Comparison of ENCODE assay signal across 10 cellular contexts in genomic region chr4:98728433-98728832, GRCh38.
DNase-seq lines count a peak whose midpoint lies in the region; TF ChIP-seq lines count a peak whose summit lies in the region.
"Had no signal": no experiment of that assay in that cellular context is flagged by ENCODE, and none has a peak within 500 bp of the region (broad histone marks: within the 10 kb centered on the region; RNA-seq: fewer than 3 reads in every experiment).

No MANE protein-coding gene starts in this region.

- H3K9me2 ChIP-seq in GM23248 (ENCODE audit: insufficient read depth), result no peaks in the 10 kb centered on the region

- H3K4me3 Mint-ChIP-seq in T-helper 2 cell treated with Interferon-gamma antibody and Interleukin-4, amounts not matched to agents 5 μg/mL and 100 μg/mL, for 36 hours, result no peak overlapping the region
- H3K4me3 Mint-ChIP-seq: natural killer cell had no signal

- H3K4me1 ChIP-seq in GM23248 (ENCODE audit: insufficient read depth) (no peaks in the 10 kb centered on the region), suprapubic skin (no peaks in the 10 kb centered on the region)

- 40 to 46% methylated on average over 4 of the region's 4 CpGs for WGBS in GM23248 (ENCODE audit: low coverage in 1 of 2, low lambda C conversion rate in 2 of 2, missing lambda C conversion rate in 2 of 2), 2 experiments
- 29% methylated on average over 4 of the region's 4 CpGs for WGBS in suprapubic skin

- H4K20me1 ChIP-seq in GM23248 (ENCODE audit: insufficient read depth), result no peaks in the 10 kb centered on the region

- DNase-seq in AG08395 (ENCODE audit: low spot score), result peak; percentile 15
- peak; percentile 45 for DNase-seq in GM23248
- DNase-seq in UCSD-AML1 (lab: John Stamatoyannopoulos, UW; ENCODE audit: unreplicated experiment), result peak; percentile 78
- peak; percentile 49 for DNase-seq in iPS-NIHi7 (ENCODE audit: extremely low spot score)
- no peak for DNase-seq in suprapubic skin (ENCODE audit: low spot score in 2 of 2)
- DNase-seq in NCI-H1092 (lab: John Stamatoyannopoulos, UW), result no peak
- DNase-seq in NCI-H1436 (lab: John Stamatoyannopoulos, UW), result no peak
- DNase-seq in T-helper 2 cell treated with Interferon-gamma antibody and Interleukin-4, amounts not matched to agents 5 μg/mL and 100 μg/mL, for 36 hours (ENCODE audit: low spot score), result no peak
- DNase-seq: natural killer cell had no signal

- no peak overlapping the region for H3K4me3 ChIP-seq in GM23248
- H3K4me3 ChIP-seq in suprapubic skin, result no peak overlapping the region

- peaks cover 3% of the 10 kb centered on the region for H3K36me3 Mint-ChIP-seq in T-helper 2 cell treated with Interferon-gamma antibody and Interleukin-4, amounts not matched to agents 5 μg/mL and 100 μg/mL, for 36 hours (ENCODE audit: low read depth)

- no peak overlapping the region for H3K4me2 ChIP-seq in GM23248 (ENCODE audit: unreplicated experiment)

- no peak overlapping the region for H3K27ac ChIP-seq in GM23248
- H3K27ac ChIP-seq in suprapubic skin, result no peak overlapping the region
- H3K27ac ChIP-seq: VCaP had no signal

- H3K4me1 Mint-ChIP-seq in T-helper 2 cell treated with Interferon-gamma antibody and Interleukin-4, amounts not matched to agents 5 μg/mL and 100 μg/mL, for 36 hours (ENCODE audit: low read depth), result peaks cover 5% of the 10 kb centered on the region

- H3K36me3 ChIP-seq in GM23248 (ENCODE audit: low read depth), result no peaks in the 10 kb centered on the region
- H3K36me3 ChIP-seq in suprapubic skin, result no peaks in the 10 kb centered on the region

- no peak for TF ChIP-seq CTCF in suprapubic skin (IDR thresholded peaks at IDR 0.05)

- H3K79me2 ChIP-seq in GM23248 (ENCODE audit: insufficient read depth), result no peaks in the 10 kb centered on the region

- H3K9ac ChIP-seq in GM23248, result no peak overlapping the region

- in situ Hi-C loops in GM23248 (cut with MboI), result no loop called here

- no peak overlapping the region for H3K27ac Mint-ChIP-seq in T-helper 2 cell treated with Interferon-gamma antibody and Interleukin-4, amounts not matched to agents 5 μg/mL and 100 μg/mL, for 36 hours
- H3K27ac Mint-ChIP-seq: natural killer cell had no signal

- H3K9me3 Mint-ChIP-seq in T-helper 2 cell treated with Interferon-gamma antibody and Interleukin-4, amounts not matched to agents 5 μg/mL and 100 μg/mL, for 36 hours, result peaks cover 8% of the 10 kb centered on the region

- no peaks in the 10 kb centered on the region for H3K27me3 Mint-ChIP-seq in T-helper 2 cell treated with Interferon-gamma antibody and Interleukin-4, amounts not matched to agents 5 μg/mL and 100 μg/mL, for 36 hours (ENCODE audit: low read depth)

- TF ChIP-seq POLR2A in suprapubic skin (IDR thresholded peaks at IDR 0.05), result no peak

- H3K27me3 ChIP-seq in GM23248 (replicated peaks; ENCODE audit: insufficient read depth) (no peaks in the 10 kb centered on the region), suprapubic skin (no peaks in the 10 kb centered on the region)

- 0 out of 2 replicates have a peak, but pooled peaks cover 3% of the 10 kb centered on the region for H3F3A ChIP-seq in GM23248 (ENCODE audit: insufficient read depth)

- no peak for TF ChIP-seq EP300 in suprapubic skin (IDR thresholded peaks at IDR 0.05)

- peak overlapping the region; percentile 43; the same call in 1 of the 2 replicates for H2AFZ ChIP-seq in GM23248

- no peaks in the 10 kb centered on the region for H3K9me3 ChIP-seq in GM23248 (ENCODE audit: low read depth)
- no peaks in the 10 kb centered on the region for H3K9me3 ChIP-seq in suprapubic skin

Comparison
In these comparisons a context has a peak if more than half of its experiments do, and no peak if none do; other contexts are left out.
1. DNase-seq: peak in AG08395 (single experiment), GM23248 (single experiment), UCSD-AML1 (single experiment) and iPS-NIHi7 (single experiment); none in suprapubic skin (0 of 2), NCI-H1092 (single experiment), NCI-H1436 (single experiment) and T-helper 2 cell treated with Interferon-gamma antibody and Interleukin-4, amounts not matched to agents 5 μg/mL and 100 μg/mL, for 36 hours (single experiment).